In the genomic region with DNA sequence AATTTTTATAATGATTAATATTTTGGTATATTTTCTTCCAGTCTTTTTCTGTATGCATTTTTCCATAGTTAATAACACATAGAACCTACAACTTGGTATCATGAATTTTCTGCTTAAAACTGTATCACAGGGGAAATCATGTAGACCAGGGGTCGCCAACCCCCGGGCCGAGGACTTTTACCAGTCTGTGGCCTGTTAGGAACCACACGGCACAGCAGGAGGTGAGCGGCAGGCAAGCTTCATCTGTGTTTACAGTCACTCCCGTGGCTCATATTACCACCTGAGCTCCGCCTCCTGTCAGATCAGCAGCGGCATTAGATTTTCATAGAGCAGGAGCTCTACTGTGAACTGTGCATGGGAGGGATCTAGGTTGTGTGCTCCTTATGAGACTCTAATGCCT, we compare ENCODE assay signal across 1 cellular context.
TF ChIP-seq lines count a peak whose summit lies in the region.

No MANE protein-coding gene starts in this region.

TF ChIP-seq in HEK293, 187 proteins besides CTCF, POLR2A, EP300 and RAD21 (continued from another document and continues in another):
- no peak for TF ChIP-seq ZNF488 (tag by site-specific recombination; IDR thresholded peaks at IDR 0.05)
- TF ChIP-seq ZNF610 (tag by site-specific recombination; IDR thresholded peaks at IDR 0.05; ENCODE audit: borderline replicate concordance): peak; percentile 98
- TF ChIP-seq HOXA7 (CRISPR knock-in tag; IDR thresholded peaks at IDR 0.05; ENCODE audit: borderline replicate concordance): no peak
- no peak for TF ChIP-seq MZF1 (tag by site-specific recombination; IDR thresholded peaks at IDR 0.05; ENCODE audit: borderline replicate concordance)
- no peak for TF ChIP-seq GFI1B (tag by site-specific recombination; IDR thresholded peaks at IDR 0.05)
- no peak for TF ChIP-seq ZNF623 (tag by site-specific recombination; IDR thresholded peaks at IDR 0.05)
- TF ChIP-seq, protein P1, sequence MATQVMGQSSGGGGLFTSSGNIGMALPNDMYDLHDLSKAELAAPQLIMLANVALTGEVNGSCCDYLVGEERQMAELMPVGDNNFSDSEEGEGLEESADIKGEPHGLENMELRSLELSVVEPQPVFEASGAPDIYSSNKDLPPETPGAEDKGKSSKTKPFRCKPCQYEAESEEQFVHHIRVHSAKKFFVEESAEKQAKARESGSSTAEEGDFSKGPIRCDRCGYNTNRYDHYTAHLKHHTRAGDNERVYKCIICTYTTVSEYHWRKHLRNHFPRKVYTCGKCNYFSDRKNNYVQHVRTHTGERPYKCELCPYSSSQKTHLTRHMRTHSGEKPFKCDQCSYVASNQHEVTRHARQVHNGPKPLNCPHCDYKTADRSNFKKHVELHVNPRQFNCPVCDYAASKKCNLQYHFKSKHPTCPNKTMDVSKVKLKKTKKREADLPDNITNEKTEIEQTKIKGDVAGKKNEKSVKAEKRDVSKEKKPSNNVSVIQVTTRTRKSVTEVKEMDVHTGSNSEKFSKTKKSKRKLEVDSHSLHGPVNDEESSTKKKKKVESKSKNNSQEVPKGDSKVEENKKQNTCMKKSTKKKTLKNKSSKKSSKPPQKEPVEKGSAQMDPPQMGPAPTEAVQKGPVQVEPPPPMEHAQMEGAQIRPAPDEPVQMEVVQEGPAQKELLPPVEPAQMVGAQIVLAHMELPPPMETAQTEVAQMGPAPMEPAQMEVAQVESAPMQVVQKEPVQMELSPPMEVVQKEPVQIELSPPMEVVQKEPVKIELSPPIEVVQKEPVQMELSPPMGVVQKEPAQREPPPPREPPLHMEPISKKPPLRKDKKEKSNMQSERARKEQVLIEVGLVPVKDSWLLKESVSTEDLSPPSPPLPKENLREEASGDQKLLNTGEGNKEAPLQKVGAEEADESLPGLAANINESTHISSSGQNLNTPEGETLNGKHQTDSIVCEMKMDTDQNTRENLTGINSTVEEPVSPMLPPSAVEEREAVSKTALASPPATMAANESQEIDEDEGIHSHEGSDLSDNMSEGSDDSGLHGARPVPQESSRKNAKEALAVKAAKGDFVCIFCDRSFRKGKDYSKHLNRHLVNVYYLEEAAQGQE (tag by site-specific recombination; IDR thresholded peaks at IDR 0.05): no peak
- TF ChIP-seq ZNF341 (tag by site-specific recombination; IDR thresholded peaks at IDR 0.05; ENCODE audit: low read depth): no peak
- no peak for TF ChIP-seq BCL11A (tag by site-specific recombination; IDR thresholded peaks at IDR 0.05; ENCODE audit: low read depth)
- TF ChIP-seq ZBTB8A (tag by site-specific recombination; IDR thresholded peaks at IDR 0.05): no peak
- no peak for TF ChIP-seq ZNF549 (tag by site-specific recombination; IDR thresholded peaks at IDR 0.05)
- no peak for TF ChIP-seq ZNF174 (tag by site-specific recombination; IDR thresholded peaks at IDR 0.05)
- no peak for TF ChIP-seq MEIS1 (CRISPR knock-in tag; IDR thresholded peaks at IDR 0.05; ENCODE audit: borderline replicate concordance)
- TF ChIP-seq, protein P2, sequence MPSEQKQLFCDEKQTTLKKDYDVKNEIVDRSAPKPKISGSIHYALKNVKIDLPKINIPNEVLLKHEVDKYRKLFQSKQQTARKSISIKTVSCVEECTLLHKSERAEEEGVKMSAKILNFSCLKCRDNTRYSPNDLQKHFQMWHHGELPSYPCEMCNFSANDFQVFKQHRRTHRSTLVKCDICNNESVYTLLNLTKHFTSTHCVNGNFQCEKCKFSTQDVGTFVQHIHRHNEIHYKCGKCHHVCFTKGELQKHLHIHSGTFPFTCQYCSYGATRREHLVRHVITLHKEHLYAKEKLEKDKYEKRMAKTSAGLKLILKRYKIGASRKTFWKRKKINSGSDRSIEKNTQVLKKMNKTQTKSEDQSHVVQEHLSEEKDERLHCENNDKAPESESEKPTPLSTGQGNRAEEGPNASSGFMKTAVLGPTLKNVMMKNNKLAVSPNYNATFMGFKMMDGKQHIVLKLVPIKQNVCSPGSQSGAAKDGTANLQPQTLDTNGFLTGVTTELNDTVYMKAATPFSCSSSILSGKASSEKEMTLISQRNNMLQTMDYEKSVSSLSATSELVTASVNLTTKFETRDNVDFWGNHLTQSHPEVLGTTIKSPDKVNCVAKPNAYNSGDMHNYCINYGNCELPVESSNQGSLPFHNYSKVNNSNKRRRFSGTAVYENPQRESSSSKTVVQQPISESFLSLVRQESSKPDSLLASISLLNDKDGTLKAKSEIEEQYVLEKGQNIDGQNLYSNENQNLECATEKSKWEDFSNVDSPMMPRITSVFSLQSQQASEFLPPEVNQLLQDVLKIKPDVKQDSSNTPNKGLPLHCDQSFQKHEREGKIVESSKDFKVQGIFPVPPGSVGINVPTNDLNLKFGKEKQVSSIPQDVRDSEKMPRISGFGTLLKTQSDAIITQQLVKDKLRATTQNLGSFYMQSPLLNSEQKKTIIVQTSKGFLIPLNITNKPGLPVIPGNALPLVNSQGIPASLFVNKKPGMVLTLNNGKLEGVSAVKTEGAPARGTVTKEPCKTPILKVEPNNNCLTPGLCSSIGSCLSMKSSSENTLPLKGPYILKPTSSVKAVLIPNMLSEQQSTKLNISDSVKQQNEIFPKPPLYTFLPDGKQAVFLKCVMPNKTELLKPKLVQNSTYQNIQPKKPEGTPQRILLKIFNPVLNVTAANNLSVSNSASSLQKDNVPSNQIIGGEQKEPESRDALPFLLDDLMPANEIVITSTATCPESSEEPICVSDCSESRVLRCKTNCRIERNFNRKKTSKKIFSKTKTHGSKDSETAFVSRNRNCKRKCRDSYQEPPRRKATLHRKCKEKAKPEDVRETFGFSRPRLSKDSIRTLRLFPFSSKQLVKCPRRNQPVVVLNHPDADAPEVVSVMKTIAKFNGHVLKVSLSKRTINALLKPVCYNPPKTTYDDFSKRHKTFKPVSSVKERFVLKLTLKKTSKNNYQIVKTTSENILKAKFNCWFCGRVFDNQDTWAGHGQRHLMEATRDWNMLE (tag by site-specific recombination; conservative IDR thresholded peaks at IDR 0.05; ENCODE audit: low read depth): no peak
- TF ChIP-seq SCRT1 (tag by site-specific recombination; IDR thresholded peaks at IDR 0.05; ENCODE audit: borderline replicate concordance): no peak
- TF ChIP-seq YY2 (tag by site-specific recombination; IDR thresholded peaks at IDR 0.05): no peak
- no peak for TF ChIP-seq SCRT2 (tag by site-specific recombination; IDR thresholded peaks at IDR 0.05)
- TF ChIP-seq ZNF404 (tag by site-specific recombination; IDR thresholded peaks at IDR 0.05): no peak
- no peak for TF ChIP-seq ZNF354C (tag by site-specific recombination; IDR thresholded peaks at IDR 0.05; ENCODE audit: borderline replicate concordance, low read depth)
- no peak for TF ChIP-seq ZNF311 (tag by site-specific recombination; IDR thresholded peaks at IDR 0.05; ENCODE audit: borderline replicate concordance)
- no peak for TF ChIP-seq ZNF521 (tag by site-specific recombination; IDR thresholded peaks at IDR 0.05)
- peak; percentile 53; the same call in 1 of the 2 replicates for TF ChIP-seq FEZF1 (tag by site-specific recombination; IDR thresholded peaks at IDR 0.05)
- TF ChIP-seq ZNF654 (tag by site-specific recombination; IDR thresholded peaks at IDR 0.05; ENCODE audit: low read depth): no peak
- no peak for TF ChIP-seq ZNF423 (tag by site-specific recombination; IDR thresholded peaks at IDR 0.05)
- TF ChIP-seq, protein P3, sequence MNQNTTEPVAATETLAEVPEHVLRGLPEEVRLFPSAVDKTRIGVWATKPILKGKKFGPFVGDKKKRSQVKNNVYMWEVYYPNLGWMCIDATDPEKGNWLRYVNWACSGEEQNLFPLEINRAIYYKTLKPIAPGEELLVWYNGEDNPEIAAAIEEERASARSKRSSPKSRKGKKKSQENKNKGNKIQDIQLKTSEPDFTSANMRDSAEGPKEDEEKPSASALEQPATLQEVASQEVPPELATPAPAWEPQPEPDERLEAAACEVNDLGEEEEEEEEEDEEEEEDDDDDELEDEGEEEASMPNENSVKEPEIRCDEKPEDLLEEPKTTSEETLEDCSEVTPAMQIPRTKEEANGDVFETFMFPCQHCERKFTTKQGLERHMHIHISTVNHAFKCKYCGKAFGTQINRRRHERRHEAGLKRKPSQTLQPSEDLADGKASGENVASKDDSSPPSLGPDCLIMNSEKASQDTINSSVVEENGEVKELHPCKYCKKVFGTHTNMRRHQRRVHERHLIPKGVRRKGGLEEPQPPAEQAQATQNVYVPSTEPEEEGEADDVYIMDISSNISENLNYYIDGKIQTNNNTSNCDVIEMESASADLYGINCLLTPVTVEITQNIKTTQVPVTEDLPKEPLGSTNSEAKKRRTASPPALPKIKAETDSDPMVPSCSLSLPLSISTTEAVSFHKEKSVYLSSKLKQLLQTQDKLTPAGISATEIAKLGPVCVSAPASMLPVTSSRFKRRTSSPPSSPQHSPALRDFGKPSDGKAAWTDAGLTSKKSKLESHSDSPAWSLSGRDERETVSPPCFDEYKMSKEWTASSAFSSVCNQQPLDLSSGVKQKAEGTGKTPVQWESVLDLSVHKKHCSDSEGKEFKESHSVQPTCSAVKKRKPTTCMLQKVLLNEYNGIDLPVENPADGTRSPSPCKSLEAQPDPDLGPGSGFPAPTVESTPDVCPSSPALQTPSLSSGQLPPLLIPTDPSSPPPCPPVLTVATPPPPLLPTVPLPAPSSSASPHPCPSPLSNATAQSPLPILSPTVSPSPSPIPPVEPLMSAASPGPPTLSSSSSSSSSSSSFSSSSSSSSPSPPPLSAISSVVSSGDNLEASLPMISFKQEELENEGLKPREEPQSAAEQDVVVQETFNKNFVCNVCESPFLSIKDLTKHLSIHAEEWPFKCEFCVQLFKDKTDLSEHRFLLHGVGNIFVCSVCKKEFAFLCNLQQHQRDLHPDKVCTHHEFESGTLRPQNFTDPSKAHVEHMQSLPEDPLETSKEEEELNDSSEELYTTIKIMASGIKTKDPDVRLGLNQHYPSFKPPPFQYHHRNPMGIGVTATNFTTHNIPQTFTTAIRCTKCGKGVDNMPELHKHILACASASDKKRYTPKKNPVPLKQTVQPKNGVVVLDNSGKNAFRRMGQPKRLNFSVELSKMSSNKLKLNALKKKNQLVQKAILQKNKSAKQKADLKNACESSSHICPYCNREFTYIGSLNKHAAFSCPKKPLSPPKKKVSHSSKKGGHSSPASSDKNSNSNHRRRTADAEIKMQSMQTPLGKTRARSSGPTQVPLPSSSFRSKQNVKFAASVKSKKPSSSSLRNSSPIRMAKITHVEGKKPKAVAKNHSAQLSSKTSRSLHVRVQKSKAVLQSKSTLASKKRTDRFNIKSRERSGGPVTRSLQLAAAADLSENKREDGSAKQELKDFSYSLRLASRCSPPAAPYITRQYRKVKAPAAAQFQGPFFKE (tag by site-specific recombination; IDR thresholded peaks at IDR 0.05; ENCODE audit: borderline replicate concordance): no peak
- TF ChIP-seq ZNF76 (tag by site-specific recombination; IDR thresholded peaks at IDR 0.05; ENCODE audit: borderline replicate concordance, low read depth): no peak
- TF ChIP-seq INSM2 (tag by site-specific recombination; IDR thresholded peaks at IDR 0.05): no peak
- no peak for TF ChIP-seq SALL2 (tag by site-specific recombination; IDR thresholded peaks at IDR 0.05; ENCODE audit: borderline replicate concordance)
- no peak for TF ChIP-seq ZNF394 (tag by site-specific recombination; IDR thresholded peaks at IDR 0.05; ENCODE audit: borderline replicate concordance)
- TF ChIP-seq ZNF529 (tag by site-specific recombination; IDR thresholded peaks at IDR 0.05; ENCODE audit: insufficient replicate concordance): no peak
- peak; percentile 98 for TF ChIP-seq ZSCAN30 (tag by site-specific recombination; IDR thresholded peaks at IDR 0.05)
- no peak for TF ChIP-seq ZNF184 (tag by site-specific recombination; IDR thresholded peaks at IDR 0.05)
- TF ChIP-seq, protein P4, sequence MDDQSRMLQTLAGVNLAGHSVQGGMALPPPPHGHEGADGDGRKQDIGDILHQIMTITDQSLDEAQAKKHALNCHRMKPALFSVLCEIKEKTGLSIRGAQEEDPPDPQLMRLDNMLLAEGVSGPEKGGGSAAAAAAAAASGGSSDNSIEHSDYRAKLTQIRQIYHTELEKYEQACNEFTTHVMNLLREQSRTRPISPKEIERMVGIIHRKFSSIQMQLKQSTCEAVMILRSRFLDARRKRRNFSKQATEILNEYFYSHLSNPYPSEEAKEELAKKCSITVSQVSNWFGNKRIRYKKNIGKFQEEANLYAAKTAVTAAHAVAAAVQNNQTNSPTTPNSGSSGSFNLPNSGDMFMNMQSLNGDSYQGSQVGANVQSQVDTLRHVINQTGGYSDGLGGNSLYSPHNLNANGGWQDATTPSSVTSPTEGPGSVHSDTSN (CRISPR knock-in tag; IDR thresholded peaks at IDR 0.05): no peak
- no peak for TF ChIP-seq ZNF658 (tag by site-specific recombination; IDR thresholded peaks at IDR 0.05)
- no peak for TF ChIP-seq KLF9 (tag by site-specific recombination; IDR thresholded peaks at IDR 0.05; ENCODE audit: low read depth)
- TF ChIP-seq ZNF202 (tag by site-specific recombination; IDR thresholded peaks at IDR 0.05; ENCODE audit: borderline replicate concordance): no peak
- no peak for TF ChIP-seq ZNF10 (tag by site-specific recombination; IDR thresholded peaks at IDR 0.05)
- TF ChIP-seq GLI4 (tag by site-specific recombination; IDR thresholded peaks at IDR 0.05): no peak
- TF ChIP-seq SP2 (tag by site-specific recombination; IDR thresholded peaks at IDR 0.05): 0 out of 2 replicates have a peak, but pooled peaks have one; percentile 21
- no peak for TF ChIP-seq ZNF23 (tag by site-specific recombination; IDR thresholded peaks at IDR 0.05; ENCODE audit: borderline replicate concordance)
- TF ChIP-seq ZXDB (tag by site-specific recombination; IDR thresholded peaks at IDR 0.05): no peak
- TF ChIP-seq ZNF48 (tag by site-specific recombination; IDR thresholded peaks at IDR 0.05): no peak
- peak; percentile 91 for TF ChIP-seq WT1 (tag by site-specific recombination; IDR thresholded peaks at IDR 0.05)
- TF ChIP-seq, protein P5, sequence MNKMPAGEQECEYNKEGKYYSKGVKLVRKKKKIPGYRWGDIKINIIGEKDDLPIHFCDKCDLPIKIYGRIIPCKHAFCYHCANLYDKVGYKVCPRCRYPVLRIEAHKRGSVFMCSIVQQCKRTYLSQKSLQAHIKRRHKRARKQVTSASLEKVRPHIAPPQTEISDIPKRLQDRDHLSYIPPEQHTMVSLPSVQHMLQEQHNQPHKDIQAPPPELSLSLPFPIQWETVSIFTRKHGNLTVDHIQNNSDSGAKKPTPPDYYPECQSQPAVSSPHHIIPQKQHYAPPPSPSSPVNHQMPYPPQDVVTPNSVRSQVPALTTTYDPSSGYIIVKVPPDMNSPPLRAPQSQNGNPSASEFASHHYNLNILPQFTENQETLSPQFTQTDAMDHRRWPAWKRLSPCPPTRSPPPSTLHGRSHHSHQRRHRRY (tag by site-specific recombination; IDR thresholded peaks at IDR 0.05): no peak
